Comparison of ENCODE assay signal across 25 cellular contexts in genomic region chr10:5555031-5555510, GRCh38. TPM values are rescaled to one million over a fixed set of nuclear protein-coding genes. Genes with fewer than 3 reads are reported as not detected.
DNase-seq lines count a peak whose midpoint lies in the region; ATAC-seq, FAIRE-seq and TF ChIP-seq lines count a peak whose summit lies in the region.
"Had no signal": no experiment of that assay in that cellular context is flagged by ENCODE, and none has a peak within 500 bp of the region (broad histone marks: within the 10 kb centered on the region; RNA-seq: fewer than 3 reads in every experiment).

No MANE protein-coding gene starts in this region.

- DNase-seq in activated T-cell treated with anti-CD3 and anti-CD28 coated beads, Interleukin-2, amount 50 U/mL, for 24 hours = peak; percentile 21
- no peak for DNase-seq in activated T-cell treated with anti-CD3 and anti-CD28 coated beads, Interleukin-2, amount 50 U/mL, for 1 hour
- DNase-seq in esophagus squamous epithelium (lab: John Stamatoyannopoulos, UW) (no peak), tibial artery (peak; percentile 44 to 84), GM10266 (ENCODE audit: extremely low spot score) (no peak), GM12892 (ENCODE audit: insufficient read length) (no peak)
- DNase-seq: 8988T; BE2C; effector CD8-positive, alpha-beta T cell; mesendoderm; NCI-H1436 treated with DMSO at 0.1 percent for 48 hours; NCI-H774; PC-9; stimulated activated CD4-positive, alpha-beta T cell treated with anti-CD3 and anti-CD28 coated beads, Interleukin-2, amount 100 ng/mL, for 24 hours; stimulated activated naive CD8-positive, alpha-beta T cell treated with anti-CD3 and anti-CD28 coated beads, Interleukin-15, amount 100 ng/mL, for 72 hours; T-helper 9 cell had no signal

- H3K27me3 ChIP-seq in esophagus squamous epithelium = no peaks in the 10 kb centered on the region
- H3K27me3 ChIP-seq in tibial artery = no peaks in the 10 kb centered on the region
- H3K27me3 ChIP-seq: BE2C, heart left ventricle, neutrophil, right lobe of liver had no signal

- no peak overlapping the region for H3K27ac Mint-ChIP-seq in activated T-cell treated with anti-CD3 and anti-CD28 coated beads, Interleukin-2, amount 50 U/mL, for 24 hours
- H3K27ac Mint-ChIP-seq in nephron = peak overlapping the region; percentile 71 to 83 (median 78)
- H3K27ac Mint-ChIP-seq: activated T-helper 17 cell treated with anti-CD3 and anti-CD28 coated beads, Interleukin-2, amount 50 U/mL, for 72 hours; stimulated activated naive CD8-positive, alpha-beta T cell treated with anti-CD3 and anti-CD28 coated beads, Interleukin-15, amount 100 ng/mL, for 72 hours had no signal

- H3K9me3 Mint-ChIP-seq in activated T-cell treated with anti-CD3 and anti-CD28 coated beads, Interleukin-2, amount 50 U/mL, for 24 hours = no peaks in the 10 kb centered on the region
- H3K9me3 Mint-ChIP-seq in nephron = no peaks in the 10 kb centered on the region
- H3K9me3 Mint-ChIP-seq: activated T-helper 17 cell treated with anti-CD3 and anti-CD28 coated beads, Interleukin-2, amount 50 U/mL, for 72 hours; central memory CD8-positive, alpha-beta T cell; stimulated activated naive CD8-positive, alpha-beta T cell treated with anti-CD3 and anti-CD28 coated beads, Interleukin-15, amount 100 ng/mL, for 72 hours had no signal

- no peaks in the 10 kb centered on the region for H3K36me3 ChIP-seq in esophagus squamous epithelium
- H3K36me3 ChIP-seq in tibial artery = no peaks in the 10 kb centered on the region
- H3K36me3 ChIP-seq: BE2C, heart left ventricle, neutrophil, right lobe of liver had no signal

- H3K4me3 Mint-ChIP-seq in activated T-cell treated with anti-CD3 and anti-CD28 coated beads, Interleukin-2, amount 50 U/mL, for 24 hours = no peak overlapping the region
- H3K4me3 Mint-ChIP-seq in nephron = no peak overlapping the region
- H3K4me3 Mint-ChIP-seq: activated T-helper 17 cell treated with anti-CD3 and anti-CD28 coated beads, Interleukin-2, amount 50 U/mL, for 72 hours; central memory CD8-positive, alpha-beta T cell; stimulated activated naive CD8-positive, alpha-beta T cell treated with anti-CD3 and anti-CD28 coated beads, Interleukin-15, amount 100 ng/mL, for 72 hours had no signal

- intact Hi-C loops in esophagus squamous epithelium (cut with DNase I) = no loop called here
- intact Hi-C loops in tibial artery (cut with DNase I; ENCODE audit: low total_unique reads) = no loop called here

- H3K27ac ChIP-seq in esophagus squamous epithelium (peak overlapping the region in 3 of 4 donors; percentile 65 to 78 (median 75)), tibial artery (peak overlapping the region; percentile 79 to 81)
- H3K27ac ChIP-seq: neutrophil, PC-9, right lobe of liver had no signal

- H3K4me1 Mint-ChIP-seq in activated T-cell treated with anti-CD3 and anti-CD28 coated beads, Interleukin-2, amount 50 U/mL, for 24 hours (ENCODE audit: low read depth) = peaks cover 42% of the 10 kb centered on the region
- peaks cover 37% of the 10 kb centered on the region for H3K4me1 Mint-ChIP-seq in nephron

- no peak for ATAC-seq in GM19035 (IDR thresholded peaks at IDR 0.05; ENCODE audit: unreplicated experiment)
- ATAC-seq: activated T-helper 17 cell treated with anti-CD3 and anti-CD28 coated beads, Interleukin-2, amount 50 U/mL, for 72 hours; stimulated activated naive CD8-positive, alpha-beta T cell treated with anti-CD3 and anti-CD28 coated beads, Interleukin-15, amount 100 ng/mL, for 72 hours had no signal

- peaks cover 26 to 74% (median 37%) of the 10 kb centered on the region in 3 donors for H3K4me1 ChIP-seq in esophagus squamous epithelium
- peaks cover 4 to 95% (median 75%) of the 10 kb centered on the region in 4 donors for H3K4me1 ChIP-seq in tibial artery
- H3K4me1 ChIP-seq: BE2C had no signal

- no peak for FAIRE-seq in GM12892 (lab: Jason Lieb, UNC)

- H3K9me3 ChIP-seq in esophagus squamous epithelium (no peaks in the 10 kb centered on the region), tibial artery (no peaks in the 10 kb centered on the region)
- H3K9me3 ChIP-seq: BE2C, heart left ventricle, neutrophil, right lobe of liver had no signal

- TF ChIP-seq POLR2A in esophagus squamous epithelium (IDR thresholded peaks at IDR 0.05) (no peak), GM12892 (IDR thresholded peaks at IDR 0.05; ENCODE audit: low read depth, low read length) (no peak)

- no peaks in the 10 kb centered on the region for H3K36me3 Mint-ChIP-seq in activated T-cell treated with anti-CD3 and anti-CD28 coated beads, Interleukin-2, amount 50 U/mL, for 24 hours (ENCODE audit: low read depth)
- H3K36me3 Mint-ChIP-seq in nephron (ENCODE audit: low read depth) = no peaks in the 10 kb centered on the region

- WGBS in esophagus squamous epithelium, 2 donors = 90 to 100% methylated on average over 3 to 16 of the region's 18 CpGs

- no peak overlapping the region for H3K4me3 ChIP-seq in esophagus squamous epithelium
- H3K4me3 ChIP-seq in tibial artery = peak overlapping the region in 1 of 2 donors; percentile 18
- H3K4me3 ChIP-seq: heart left ventricle, PC-9, right lobe of liver, SK-N-MC had no signal

- H3K27me3 Mint-ChIP-seq in activated T-cell treated with anti-CD3 and anti-CD28 coated beads, Interleukin-2, amount 50 U/mL, for 24 hours = peaks cover 5% of the 10 kb centered on the region
- H3K27me3 Mint-ChIP-seq in nephron (ENCODE audit: low read depth) = no peaks in the 10 kb centered on the region

- TF ChIP-seq CTCF in esophagus squamous epithelium (IDR thresholded peaks at IDR 0.05) = no peak
- TF ChIP-seq CTCF in nephron (IDR thresholded peaks at IDR 0.05; ENCODE audit: unreplicated experiment in 3 of 3) = no peak
- no peak for TF ChIP-seq CTCF in tibial artery (IDR thresholded peaks at IDR 0.05)
- no peak for TF ChIP-seq CTCF in GM10266 (IDR thresholded peaks at IDR 0.05; ENCODE audit: control insufficient read depth, insufficient read depth, low read depth, missing control alignments)

RNA-seq across cellular contexts. Expression of gene CALML3, which starts 30.3 kb away (rescaled TPM):
- 100 to 1,000 TPM; 196 to 799 (median 315) TPM for total RNA-seq in esophagus squamous epithelium
- polyA plus RNA-seq in GM12892 (2012; ENCODE audit: missing spikeins) = not detected
- total RNA-seq: activated T-helper 17 cell treated with anti-CD3 and anti-CD28 coated beads, Interleukin-2, amount 50 U/mL, for 72 hours; fibroblast of lung; heart left ventricle; PC-9 had no signal
- polyA plus RNA-seq: fibroblast of lung had no signal

RNA-seq across cellular contexts. Expression of gene CALML5, which starts 55.7 kb away (rescaled TPM):
- 100 to 1,000 TPM in 1 of 4 donors, 10 to 100 TPM in 3; 14.5 to 148 (median 22.6) TPM for total RNA-seq in esophagus squamous epithelium
- not detected for polyA plus RNA-seq in GM12892 (2012; ENCODE audit: missing spikeins)
- total RNA-seq: activated T-helper 17 cell treated with anti-CD3 and anti-CD28 coated beads, Interleukin-2, amount 50 U/mL, for 72 hours; fibroblast of lung; heart left ventricle; right lobe of liver had no signal
- polyA plus RNA-seq: fibroblast of lung, heart left ventricle had no signal

Comparison
In these comparisons a context has a peak if more than half of its experiments do, and no peak if none do; other contexts are left out.
1. DNase-seq: peak in activated T-cell treated with anti-CD3 and anti-CD28 coated beads, Interleukin-2, amount 50 U/mL, for 24 hours (single experiment) and tibial artery (2 of 2); none in activated T-cell treated with anti-CD3 and anti-CD28 coated beads, Interleukin-2, amount 50 U/mL, for 1 hour (single experiment), esophagus squamous epithelium (single experiment), GM10266 (single experiment) and GM12892 (single experiment).